In genomic region chr7:129216821-129217416, GRCh38 we compare ENCODE assay signal across 1 cellular context. TPM values are rescaled to one million over a fixed set of nuclear protein-coding genes. Genes with fewer than 3 reads are reported as not detected.
"Had no signal": no experiment of that assay in that cellular context is flagged by ENCODE, and none has a peak within 500 bp of the region (broad histone marks: within the 10 kb centered on the region; RNA-seq: fewer than 3 reads in every experiment).

No MANE protein-coding gene starts in this region.

RNA-seq across cellular contexts. Expression of gene SMO, which starts 28.5 kb away (rescaled TPM):
- total RNA-seq: HT-29 had no signal
